ENCODE assay signal across 18 cellular contexts in genomic region chr2:180692322-180692721, GRCh38.
DNase-seq lines count a peak whose midpoint lies in the region; ATAC-seq and TF ChIP-seq lines count a peak whose summit lies in the region.
"Had no signal": no experiment of that assay in that cellular context is flagged by ENCODE, and none has a peak within 500 bp of the region (broad histone marks: within the 10 kb centered on the region; RNA-seq: fewer than 3 reads in every experiment).

No MANE protein-coding gene starts in this region.

- peak; percentile 43 for DNase-seq in HPDE6-E6E7 (ENCODE audit: extremely low spot score)
- DNase-seq in RWPE1 (ENCODE audit: low spot score), result peak; percentile 23
- DNase-seq in renal cortical epithelial cell (ENCODE audit: low read depth), result peak; percentile 83
- DNase-seq in NCI-H2171 (lab: John Stamatoyannopoulos, UW), result no peak
- DNase-seq in T-helper 1 cell, result no peak
- no peak for DNase-seq in NCI-H226
- DNase-seq: BE2C; CD4-positive, CD25-positive, alpha-beta regulatory T cell; EL; NCI-H1092; NCI-H146; NCI-H2029 treated with DMSO at 0.1 percent for 48 hours; NCI-H526; OCI-M1; Right ventricle myocardium superior had no signal

- ATAC-seq in esophagus mucosa, result peak; percentile 96
- ATAC-seq: HCT116 had no signal

- CTCF ChIA-PET in RWPE1 (lab: Yijun Ruan, JAX), result interaction anchor here (0.6 kb wide), 1 partner anchor 291 kb away, joined by 3 read pairs; no protein-coding TSS in a partner anchor

- POLR2A ChIA-PET in RWPE1 (lab: Yijun Ruan, JAX; ENCODE audit: low non-redundant PET), result no interaction called here

- no peak for TF ChIP-seq CTCF in RWPE1 (conservative IDR thresholded peaks at IDR 0.05; ENCODE audit: low read depth)

- H3K27ac ChIP-seq in RWPE1, result no peak overlapping the region
- H3K27ac ChIP-seq: SK-N-MC had no signal

Comparison
In these comparisons a context has a peak if more than half of its experiments do, and no peak if none do; other contexts are left out.
1. DNase-seq: peak in HPDE6-E6E7 (single experiment), RWPE1 (single experiment) and renal cortical epithelial cell (single experiment); none in NCI-H2171 (single experiment), T-helper 1 cell (0 of 5) and NCI-H226 (single experiment).